ENCODE assay signal across 8 cellular contexts in the genomic region with DNA sequence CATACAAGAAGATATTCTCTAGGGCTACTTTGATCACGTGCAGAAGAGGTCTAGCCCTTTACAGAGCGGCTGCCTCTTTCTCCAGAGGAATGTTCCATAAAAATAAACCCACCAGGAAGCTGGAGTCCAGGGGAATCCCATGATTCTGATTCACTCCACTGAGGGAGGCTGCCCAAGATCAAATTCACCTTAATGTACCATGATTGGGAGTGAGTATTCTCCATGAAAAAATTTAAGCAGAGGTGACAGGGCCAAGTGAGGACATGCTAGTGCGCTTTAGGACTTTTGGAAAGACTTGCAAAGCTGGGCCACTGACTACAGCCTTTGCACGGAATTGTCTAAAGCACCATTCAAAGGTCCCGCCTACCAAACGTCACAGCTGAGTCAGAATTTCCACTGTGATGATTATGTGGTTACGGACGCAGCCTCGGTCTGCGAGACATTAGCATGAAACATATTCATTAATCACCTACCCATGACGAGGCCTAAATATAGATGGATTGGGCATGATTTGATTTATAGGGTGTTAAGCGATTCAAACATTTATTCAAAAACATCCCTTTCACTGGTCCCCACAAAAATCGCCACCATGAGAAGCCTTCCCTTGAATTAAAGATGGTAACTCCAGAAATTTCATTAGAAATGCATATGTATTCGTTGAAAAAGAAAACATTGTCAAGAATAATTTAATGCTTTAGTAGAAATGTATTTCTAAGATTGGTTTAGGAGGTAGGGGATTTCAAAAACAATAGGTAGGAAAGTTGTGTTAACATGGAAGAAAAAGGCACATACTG.
DNase-seq lines count a peak whose midpoint lies in the region; ATAC-seq and TF ChIP-seq lines count a peak whose summit lies in the region.

No MANE protein-coding gene starts in this region.

- H3K36me3 Mint-ChIP-seq in activated T-cell treated with anti-CD3 and anti-CD28 coated beads, Interleukin-2, amount 50 U/mL, for 72 hours (ENCODE audit: insufficient read depth in 2 of 2), result no peaks in the 10 kb centered on the region
- H3K36me3 Mint-ChIP-seq in osteocyte (ENCODE audit: unreplicated experiment), result no peaks in the 10 kb centered on the region

- DNase-seq in activated T-cell treated with anti-CD3 and anti-CD28 coated beads, Interleukin-2, amount 50 U/mL, for 72 hours, result peak in 1 of 2 donors; percentile 28
- DNase-seq in osteocyte (ENCODE audit: extremely low spot score, unreplicated experiment), result peak; percentile 89
- no peak for DNase-seq in DMS53 (lab: John Stamatoyannopoulos, UW)
- DNase-seq in iPS-NIHi11 (ENCODE audit: low spot score), result no peak
- DNase-seq in activated CD4-positive, alpha-beta T cell treated with anti-CD3 and anti-CD28 coated beads, Interleukin-2, amount 50 U/mL, for 4 hours, result no peak

- no peak for TF ChIP-seq CTCF in osteocyte (IDR thresholded peaks at IDR 0.05)

- H3K27ac Mint-ChIP-seq in activated T-cell treated with anti-CD3 and anti-CD28 coated beads, Interleukin-2, amount 50 U/mL, for 72 hours, result peak overlapping the region; percentile 88
- H3K27ac Mint-ChIP-seq in osteocyte (ENCODE audit: unreplicated experiment), result peak overlapping the region; percentile 93

- H3K9me3 Mint-ChIP-seq in activated T-cell treated with anti-CD3 and anti-CD28 coated beads, Interleukin-2, amount 50 U/mL, for 72 hours, result no peaks in the 10 kb centered on the region
- H3K9me3 Mint-ChIP-seq in osteocyte (ENCODE audit: unreplicated experiment), result no peaks in the 10 kb centered on the region

- no peaks in the 10 kb centered on the region for H3K27me3 Mint-ChIP-seq in activated T-cell treated with anti-CD3 and anti-CD28 coated beads, Interleukin-2, amount 50 U/mL, for 72 hours (ENCODE audit: low read depth)
- H3K27me3 Mint-ChIP-seq in osteocyte (ENCODE audit: unreplicated experiment), result no peaks in the 10 kb centered on the region

- ATAC-seq in GM18520 (IDR thresholded peaks at IDR 0.05; ENCODE audit: unreplicated experiment), result peak; percentile 77
- peak; percentile 84 for ATAC-seq in HG03280 (IDR thresholded peaks at IDR 0.05; ENCODE audit: unreplicated experiment)
- ATAC-seq in activated T-cell treated with anti-CD3 and anti-CD28 coated beads, Interleukin-2, amount 50 U/mL, for 72 hours (replicated peaks in 1 of 2), result peak in 1 of 2 donors; percentile 23
- ATAC-seq in HG03025 (IDR thresholded peaks at IDR 0.05; ENCODE audit: low FRiP score, unreplicated experiment), result no peak

- H3K4me3 Mint-ChIP-seq in activated T-cell treated with anti-CD3 and anti-CD28 coated beads, Interleukin-2, amount 50 U/mL, for 72 hours, result no peak overlapping the region
- no peak overlapping the region for H3K4me3 Mint-ChIP-seq in osteocyte (ENCODE audit: unreplicated experiment)

- peaks cover 6% of the 10 kb centered on the region for H3K4me1 Mint-ChIP-seq in activated T-cell treated with anti-CD3 and anti-CD28 coated beads, Interleukin-2, amount 50 U/mL, for 72 hours (ENCODE audit: low read depth)
- peaks cover 61% of the 10 kb centered on the region for H3K4me1 Mint-ChIP-seq in osteocyte (ENCODE audit: unreplicated experiment)
